18 cellular contexts compared by ENCODE assay signal in the genomic region with DNA sequence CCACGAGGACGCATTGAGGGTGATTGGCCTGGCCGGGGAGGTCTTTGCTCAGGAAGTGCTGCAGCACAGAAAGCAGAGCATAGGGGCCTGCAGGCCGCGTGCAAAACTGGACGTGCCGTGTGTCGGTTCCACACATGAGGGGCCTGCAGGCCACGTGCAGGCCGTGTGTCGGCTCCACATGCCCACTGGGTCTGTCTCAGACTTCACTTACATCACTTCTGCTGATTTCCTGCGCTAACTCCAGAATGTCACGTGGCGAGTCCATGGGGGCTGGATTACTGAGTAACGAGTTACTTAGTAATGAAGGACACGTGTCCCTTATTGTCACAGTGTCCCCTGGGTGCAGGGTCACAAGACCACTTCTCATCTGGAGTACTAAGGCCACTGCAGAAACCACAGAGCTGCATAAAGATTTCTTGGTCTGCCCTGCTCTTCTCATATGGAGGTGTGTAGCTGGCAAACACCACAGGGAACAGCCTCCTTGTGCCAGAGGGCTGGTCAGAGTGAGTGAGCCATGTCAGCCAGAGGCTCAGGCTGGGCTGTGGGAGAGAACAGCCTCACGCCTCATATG.
DNase-seq lines count a peak whose midpoint lies in the region; ATAC-seq, FAIRE-seq and TF ChIP-seq lines count a peak whose summit lies in the region.
"Had no signal": no experiment of that assay in that cellular context is flagged by ENCODE, and none has a peak within 500 bp of the region (broad histone marks: within the 10 kb centered on the region; RNA-seq: fewer than 3 reads in every experiment).

No MANE protein-coding gene starts in this region.

- no peaks in the 10 kb centered on the region for H3K9me3 Mint-ChIP-seq in activated T-helper 17 cell treated with anti-CD3 and anti-CD28 coated beads, Interleukin-2, amount 50 U/mL, for 72 hours
- H3K9me3 Mint-ChIP-seq: activated CD4-positive, alpha-beta T cell treated with anti-CD3 and anti-CD28 coated beads, Interleukin-2, amount 10 ng/mL, durations not matched to agents 24 days and 14 days had no signal

- ATAC-seq in left ventricle myocardium superior (peak; percentile 21), HepG2 (no peak), HG03442 (IDR thresholded peaks at IDR 0.05; ENCODE audit: unreplicated experiment) (no peak)
- ATAC-seq in activated T-helper 17 cell treated with anti-CD3 and anti-CD28 coated beads, Interleukin-2, amount 50 U/mL, for 72 hours (replicated peaks) = no peak
- ATAC-seq: gastrocnemius medialis had no signal

- TF ChIP-seq EP300 in HepG2 (IDR thresholded peaks at IDR 0.05; ENCODE audit: low read depth in 2 of 2, low read length in 2 of 2) (no peak), HepG2 (CRISPR knock-in tag; IDR thresholded peaks at IDR 0.05; ENCODE audit: borderline replicate concordance) (no peak)

- H3K4me1 ChIP-seq in HepG2 (ENCODE audit: insufficient read depth, low read length) = peaks cover 30% of the 10 kb centered on the region
- peaks cover 23 to 35% of the 10 kb centered on the region in 2 donors for H3K4me1 ChIP-seq in thyroid gland
- H3K4me1 ChIP-seq: gastrocnemius medialis had no signal

- no peaks in the 10 kb centered on the region for H4K20me1 ChIP-seq in HepG2 (ENCODE audit: insufficient read depth, low read length)

- no peak overlapping the region for H3K4me2 ChIP-seq in HepG2 (ENCODE audit: low read depth, low read length)

- FAIRE-seq in HepG2 (lab: Jason Lieb, UNC) = no peak
- FAIRE-seq: endometrium, GM18507 had no signal

- WGBS in HepG2 (ENCODE audit: low lambda C conversion rate) = 97% methylated on average over 17 of the region's 17 CpGs
- whole genome bisulfite sequencing in thyroid gland, 2 donors = 83 to 89% methylated on average over 17 of the region's 17 CpGs

- no peaks in the 10 kb centered on the region for H3K27me3 Mint-ChIP-seq in activated T-helper 17 cell treated with anti-CD3 and anti-CD28 coated beads, Interleukin-2, amount 50 U/mL, for 72 hours
- H3K27me3 Mint-ChIP-seq: activated CD4-positive, alpha-beta T cell treated with anti-CD3 and anti-CD28 coated beads, Interleukin-2, amount 10 ng/mL, durations not matched to agents 24 days and 14 days had no signal

- H3K36me3 ChIP-seq in HepG2 (replicated peaks in 1 of 2; ENCODE audit: control insufficient read depth in 1 of 2, insufficient read depth in 2 of 2, low read length in 2 of 2) (peaks cover 12 to 28% of the 10 kb centered on the region in 2 experiments), thyroid gland (peaks cover 6 to 13% of the 10 kb centered on the region in 2 donors)

- no peak for TF ChIP-seq RAD21 in HepG2 (CRISPR knock-in tag; IDR thresholded peaks at IDR 0.05)

- intact Hi-C loops in left ventricle myocardium superior (cut with micrococcal nuclease) = no loop called here
- intact Hi-C loops in cardiac septum (cut with DNase I) = loop anchor here (10.0 kb wide), 1 partner anchor 68 kb away; a partner anchor contains a TSS
- intact Hi-C loops in HepG2 (cut with micrococcal nuclease; ENCODE audit: unreplicated experiment) = no loop called here
- intact Hi-C loops in thyroid gland (cut with DNase I) = no loop called here
- intact Hi-C loops in posterior vena cava (cut with DNase I) = no loop called here

- no peak overlapping the region for H3K9ac ChIP-seq in HepG2 (ENCODE audit: insufficient read depth, low read depth, low read length)

- H3K27ac ChIP-seq in HepG2 (ENCODE audit: extremely low read length, insufficient read depth, low read length) (no peak overlapping the region), thyroid gland (peak overlapping the region in 2 of 3 donors; percentile 11 to 60)
- H3K27ac ChIP-seq: gastrocnemius medialis had no signal

- no TSS peak for BruUV-seq in HepG2 (replicated peaks; lab: Mats Ljungman, UMichigan)

- POLR2A ChIA-PET in HepG2 (lab: Yijun Ruan, JAX) = no interaction called here

- no peak overlapping the region for H3K4me3 Mint-ChIP-seq in activated T-helper 17 cell treated with anti-CD3 and anti-CD28 coated beads, Interleukin-2, amount 50 U/mL, for 72 hours
- H3K4me3 Mint-ChIP-seq: activated CD4-positive, alpha-beta T cell treated with anti-CD3 and anti-CD28 coated beads, Interleukin-2, amount 10 ng/mL, durations not matched to agents 24 days and 14 days had no signal

- peak overlapping the region; percentile 82 for H3K27ac Mint-ChIP-seq in activated T-helper 17 cell treated with anti-CD3 and anti-CD28 coated beads, Interleukin-2, amount 50 U/mL, for 72 hours
- H3K27ac Mint-ChIP-seq: activated CD4-positive, alpha-beta T cell treated with anti-CD3 and anti-CD28 coated beads, Interleukin-2, amount 10 ng/mL, durations not matched to agents 24 days and 14 days had no signal

- peaks cover 3% of the 10 kb centered on the region for H3K4me1 Mint-ChIP-seq in activated T-helper 17 cell treated with anti-CD3 and anti-CD28 coated beads, Interleukin-2, amount 50 U/mL, for 72 hours

- H3K79me2 ChIP-seq in HepG2 (ENCODE audit: insufficient read depth, low read length) = peaks cover 26% of the 10 kb centered on the region

- in situ Hi-C loops in HepG2 (cut with HindIII; ENCODE audit: extremely low pct_ligation_motif_present, low pct_unique_long_range_greater_than_20kb) = no loop called here

- DNase-seq in left ventricle myocardium superior (no peak), cardiac septum (ENCODE audit: low spot score) (no peak), HepG2 (ENCODE audit: low spot score) (no peak), thyroid gland (peak; percentile 33 to 48), posterior vena cava (ENCODE audit: low spot score) (no peak)
- no peak for DNase-seq in stimulated activated CD4-positive, alpha-beta T cell treated with anti-CD3 and anti-CD28 coated beads, Interleukin-2, amount 100 ng/mL, for 24 hours
- DNase-seq: activated CD4-positive, alpha-beta T cell treated with anti-CD3 and anti-CD28 coated beads, Interleukin-2, amount 10 ng/mL, durations not matched to agents 24 days and 14 days; central memory CD4-positive, alpha-beta T cell; NCI-H1417 treated with DMSO at 0.1 percent for 48 hours; occipital lobe; SHP77; stimulated activated CD4-positive, alpha-beta T cell treated with anti-CD3 and anti-CD28 coated beads, Interleukin-12 subunit alpha, Interleukin-12 subunit beta, amount 100 ng/mL, for 4 hours; T1000 had no signal

- no peak for TF ChIP-seq CTCF in HepG2 (CRISPR knock-in tag; IDR thresholded peaks at IDR 0.05)
- TF ChIP-seq CTCF in thyroid gland (IDR thresholded peaks at IDR 0.05) = no peak

- H3K36me3 Mint-ChIP-seq in activated T-helper 17 cell treated with anti-CD3 and anti-CD28 coated beads, Interleukin-2, amount 50 U/mL, for 72 hours (ENCODE audit: low read depth) = peaks cover 93% of the 10 kb centered on the region

- CTCF ChIA-PET in HepG2 (lab: Yijun Ruan, JAX; ENCODE audit: low intra/inter-chr PET ratio, low total read pairs) = no interaction called here

- no peaks in the 10 kb centered on the region for H3K9me3 ChIP-seq in HepG2 (ENCODE audit: low read length)
- no peaks in the 10 kb centered on the region for H3K9me3 ChIP-seq in thyroid gland
- H3K9me3 ChIP-seq: gastrocnemius medialis had no signal

- H3K27me3 ChIP-seq in HepG2 (ENCODE audit: control insufficient read depth in 1 of 2, insufficient read depth in 2 of 2, low read length in 2 of 2) = no peaks in the 10 kb centered on the region
- H3K27me3 ChIP-seq in thyroid gland = no peaks in the 10 kb centered on the region
- H3K27me3 ChIP-seq: gastrocnemius medialis had no signal

- TF ChIP-seq POLR2A in HepG2 (IDR thresholded peaks at IDR 0.05; ENCODE audit: insufficient read depth in 1 of 2, low read depth in 2 of 2, low read length in 2 of 2) (no peak), thyroid gland (IDR thresholded peaks at IDR 0.05) (no peak)

- H2AFZ ChIP-seq in HepG2 (ENCODE audit: low read length) = no peak overlapping the region

- H3K4me3 ChIP-seq in HepG2 (replicated peaks in 1 of 3; ENCODE audit: insufficient read depth in 1 of 3, low read depth in 2 of 3, low read length in 3 of 3) = no peak overlapping the region
- no peak overlapping the region for H3K4me3 ChIP-seq in thyroid gland (replicated peaks in 1 of 3)
- H3K4me3 ChIP-seq: gastrocnemius medialis had no signal

TF ChIP-seq in HepG2, 621 proteins besides CTCF, POLR2A, EP300 and RAD21:
- TF ChIP-seq ZNF30 (CRISPR knock-in tag; IDR thresholded peaks at IDR 0.05) (no peak), NFRKB (IDR thresholded peaks at IDR 0.05) (no peak), ZNF816 (CRISPR knock-in tag; IDR thresholded peaks at IDR 0.05; ENCODE audit: borderline replicate concordance) (no peak)
- TF ChIP-seq, protein P1, sequence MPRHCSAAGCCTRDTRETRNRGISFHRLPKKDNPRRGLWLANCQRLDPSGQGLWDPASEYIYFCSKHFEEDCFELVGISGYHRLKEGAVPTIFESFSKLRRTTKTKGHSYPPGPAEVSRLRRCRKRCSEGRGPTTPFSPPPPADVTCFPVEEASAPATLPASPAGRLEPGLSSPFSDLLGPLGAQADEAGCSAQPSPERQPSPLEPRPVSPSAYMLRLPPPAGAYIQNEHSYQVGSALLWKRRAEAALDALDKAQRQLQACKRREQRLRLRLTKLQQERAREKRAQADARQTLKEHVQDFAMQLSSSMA (CRISPR knock-in tag; IDR thresholded peaks at IDR 0.05) = no peak
- TF ChIP-seq, protein P2, sequence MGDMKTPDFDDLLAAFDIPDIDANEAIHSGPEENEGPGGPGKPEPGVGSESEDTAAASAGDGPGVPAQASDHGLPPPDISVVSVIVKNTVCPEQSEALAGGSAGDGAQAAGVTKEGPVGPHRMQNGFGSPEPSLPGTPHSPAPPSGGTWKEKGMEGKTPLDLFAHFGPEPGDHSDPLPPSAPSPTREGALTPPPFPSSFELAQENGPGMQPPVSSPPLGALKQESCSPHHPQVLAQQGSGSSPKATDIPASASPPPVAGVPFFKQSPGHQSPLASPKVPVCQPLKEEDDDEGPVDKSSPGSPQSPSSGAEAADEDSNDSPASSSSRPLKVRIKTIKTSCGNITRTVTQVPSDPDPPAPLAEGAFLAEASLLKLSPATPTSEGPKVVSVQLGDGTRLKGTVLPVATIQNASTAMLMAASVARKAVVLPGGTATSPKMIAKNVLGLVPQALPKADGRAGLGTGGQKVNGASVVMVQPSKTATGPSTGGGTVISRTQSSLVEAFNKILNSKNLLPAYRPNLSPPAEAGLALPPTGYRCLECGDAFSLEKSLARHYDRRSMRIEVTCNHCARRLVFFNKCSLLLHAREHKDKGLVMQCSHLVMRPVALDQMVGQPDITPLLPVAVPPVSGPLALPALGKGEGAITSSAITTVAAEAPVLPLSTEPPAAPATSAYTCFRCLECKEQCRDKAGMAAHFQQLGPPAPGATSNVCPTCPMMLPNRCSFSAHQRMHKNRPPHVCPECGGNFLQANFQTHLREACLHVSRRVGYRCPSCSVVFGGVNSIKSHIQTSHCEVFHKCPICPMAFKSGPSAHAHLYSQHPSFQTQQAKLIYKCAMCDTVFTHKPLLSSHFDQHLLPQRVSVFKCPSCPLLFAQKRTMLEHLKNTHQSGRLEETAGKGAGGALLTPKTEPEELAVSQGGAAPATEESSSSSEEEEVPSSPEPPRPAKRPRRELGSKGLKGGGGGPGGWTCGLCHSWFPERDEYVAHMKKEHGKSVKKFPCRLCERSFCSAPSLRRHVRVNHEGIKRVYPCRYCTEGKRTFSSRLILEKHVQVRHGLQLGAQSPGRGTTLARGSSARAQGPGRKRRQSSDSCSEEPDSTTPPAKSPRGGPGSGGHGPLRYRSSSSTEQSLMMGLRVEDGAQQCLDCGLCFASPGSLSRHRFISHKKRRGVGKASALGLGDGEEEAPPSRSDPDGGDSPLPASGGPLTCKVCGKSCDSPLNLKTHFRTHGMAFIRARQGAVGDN (CRISPR knock-in tag; IDR thresholded peaks at IDR 0.05) = 0 out of 2 replicates have a peak, but pooled peaks have one; percentile 10

Comparison
In these comparisons a context has a peak if more than half of its experiments do, and no peak if none do; other contexts are left out.
1. DNase-seq: peak in thyroid gland (2 of 2); none in left ventricle myocardium superior (single experiment), cardiac septum (single experiment), HepG2 (single experiment), stimulated activated CD4-positive, alpha-beta T cell treated with anti-CD3 and anti-CD28 coated beads, Interleukin-2, amount 100 ng/mL, for 24 hours (0 of 2) and posterior vena cava (single experiment).